In genomic region chr2:130693474-130693873, GRCh38 we compare ENCODE assay signal across 8 cellular contexts. TPM values are rescaled to one million over a fixed set of nuclear protein-coding genes. Genes with fewer than 3 reads are reported as not detected.
A peak's percentile ranks its signal among the peaks of the same experiment; 100 is the strongest.
DNase-seq lines count a peak whose midpoint lies in the region; ATAC-seq and TF ChIP-seq lines count a peak whose summit lies in the region.
"Not testable (repeated sequence)": the region's sequence is repeated elsewhere in the genome, so short reads cannot be mapped to it uniquely, and the experiment has no call there.
"Had no signal": no experiment of that assay in that cellular context is flagged by ENCODE, and none has a peak within 500 bp of the region (broad histone marks: within the 10 kb centered on the region; RNA-seq: fewer than 3 reads in every experiment).

No MANE protein-coding gene starts in this region.

- not testable (repeated sequence) for H3K4me1 Mint-ChIP-seq in activated CD8-positive, alpha-beta memory T cell treated with anti-CD3 and anti-CD28 coated beads, Interleukin-2, amount 10 ng/mL, durations not matched to agents 7 days and 5 days

- H3K9me3 ChIP-seq in MG63, prostate gland: not testable (repeated sequence)

- H3K9me3 Mint-ChIP-seq in activated CD8-positive, alpha-beta memory T cell treated with anti-CD3 and anti-CD28 coated beads, Interleukin-2, amount 10 ng/mL, durations not matched to agents 7 days and 5 days (ENCODE audit: low read depth) = not testable (repeated sequence)

- CTCF ChIA-PET in activated CD8-positive, alpha-beta memory T cell treated with anti-CD3 and anti-CD28 coated beads, Interleukin-2, amount 10 ng/mL, durations not matched to agents 7 days and 5 days (lab: Charles Lee) = not testable (repeated sequence)

- not testable (repeated sequence) for H3K36me3 ChIP-seq in MG63, prostate gland

- H3K27me3 Mint-ChIP-seq in activated CD8-positive, alpha-beta memory T cell treated with anti-CD3 and anti-CD28 coated beads, Interleukin-2, amount 10 ng/mL, durations not matched to agents 7 days and 5 days = peaks cover 13% of the 10 kb centered on the region

- not testable (repeated sequence) for TF ChIP-seq POLR2A in prostate gland (IDR thresholded peaks at IDR 0.05)

- intact Hi-C loops in Right ventricle myocardium superior (cut with DNase I); prostate gland (cut with DNase I): not testable (repeated sequence)

- H3K27me3 ChIP-seq in MG63; prostate gland (replicated peaks; ENCODE audit: insufficient read depth): not testable (repeated sequence)

- H3K27ac Mint-ChIP-seq in activated CD8-positive, alpha-beta memory T cell treated with anti-CD3 and anti-CD28 coated beads, Interleukin-2, amount 10 ng/mL, durations not matched to agents 7 days and 5 days = not testable (repeated sequence)

- H3K4me3 ChIP-seq in GM12865 (ENCODE audit: low read depth, low read length); MG63; cardiac fibroblast (replicated peaks in 1 of 2; ENCODE audit: low read depth in 2 of 2, low read length in 2 of 2): not testable (repeated sequence)
- H3K4me3 ChIP-seq in prostate gland = peak overlapping the region in 1 of 2 donors; percentile 13

- H3K4me3 Mint-ChIP-seq in activated CD8-positive, alpha-beta memory T cell treated with anti-CD3 and anti-CD28 coated beads, Interleukin-2, amount 10 ng/mL, durations not matched to agents 7 days and 5 days = not testable (repeated sequence)

- DNase-seq in GM12865 (ENCODE audit: low read depth) (peak; percentile 1), MG63 (peak; percentile 31), cardiac fibroblast (ENCODE audit: low read depth in 2 of 2) (peak; percentile 5 to 7), Right ventricle myocardium superior (peak; percentile 41), prostate gland (ENCODE audit: low spot score) (peak; percentile 5)
- DNase-seq in activated CD8-positive, alpha-beta memory T cell treated with anti-CD3 and anti-CD28 coated beads, Interleukin-2, amount 10 ng/mL, durations not matched to agents 7 days and 5 days = peak; percentile 47
- DNase-seq in left lobe of liver (ENCODE audit: low spot score) = not testable (repeated sequence)

- not testable (repeated sequence) for H3K4me1 ChIP-seq in prostate gland (replicated peaks)

- not testable (repeated sequence) for H3K36me3 Mint-ChIP-seq in activated CD8-positive, alpha-beta memory T cell treated with anti-CD3 and anti-CD28 coated beads, Interleukin-2, amount 10 ng/mL, durations not matched to agents 7 days and 5 days

- H3K27ac ChIP-seq in prostate gland = not testable (repeated sequence)

- 2% methylated on average over 28 of the region's 37 CpGs for WGBS in prostate gland

- ATAC-seq in activated CD8-positive, alpha-beta memory T cell treated with anti-CD3 and anti-CD28 coated beads, Interleukin-2, amount 10 ng/mL, durations not matched to agents 7 days and 5 days = peak; percentile 16
- ATAC-seq in Right ventricle myocardium superior (ENCODE audit: poor library complexity) = peak; percentile 71
- ATAC-seq in left lobe of liver = peak; percentile 58

- TF ChIP-seq CTCF in GM12865 (IDR thresholded peaks at IDR 0.05; ENCODE audit: insufficient read depth, low read depth, low read length, missing control alignments); cardiac fibroblast (IDR thresholded peaks at IDR 0.05; ENCODE audit: low read depth, low read length): not testable (repeated sequence)
- peak in 1 of 4 experiments; percentile 34 for TF ChIP-seq CTCF in prostate gland (IDR thresholded peaks at IDR 0.05)

RNA-seq across cellular contexts. Expression of gene GPR148, which starts 35.4 kb away (rescaled TPM):
- total RNA-seq in MG63 (2014; rRNA removed; shearing (Covaris generic); ENCODE audit: low replicate concordance) = not detected in 2 replicates
- not detected for total RNA-seq in activated CD8-positive, alpha-beta memory T cell treated with anti-CD3 and anti-CD28 coated beads, Interleukin-2, amount 10 ng/mL, durations not matched to agents 7 days and 5 days
- total RNA-seq in Right ventricle myocardium superior (not detected), left lobe of liver (not detected), prostate gland (not detected)
- total RNA-seq: frontal cortex had no signal

Comparison
In these comparisons a context has a peak if more than half of its experiments do, and no peak if none do; other contexts are left out.
1. ATAC-seq: peak in every context shown above with its lines; median percentile 71 in Right ventricle myocardium superior; 58 in left lobe of liver; 16 in activated CD8-positive, alpha-beta memory T cell treated with anti-CD3 and anti-CD28 coated beads, Interleukin-2, amount 10 ng/mL, durations not matched to agents 7 days and 5 days.